In genomic region chr3:186634207-186634606, GRCh38 we compare ENCODE assay signal across 11 cellular contexts. TPM values are rescaled to one million over a fixed set of nuclear protein-coding genes. Genes with fewer than 3 reads are reported as not detected.
"Had no signal": no experiment of that assay in that cellular context is flagged by ENCODE, and none has a peak within 500 bp of the region (broad histone marks: within the 10 kb centered on the region; RNA-seq: fewer than 3 reads in every experiment).

No MANE protein-coding gene starts in this region.

RNA-seq across cellular contexts. Expression of gene FETUB, which starts 6.0 kb away (rescaled TPM):
- total RNA-seq: activated CD4-positive, alpha-beta memory T cell treated with anti-CD3 and anti-CD28 coated beads, Interleukin-2, amount 10 ng/mL, durations not matched to agents 7 days and 5 days; activated CD4-positive, alpha-beta T cell treated with anti-CD3 and anti-CD28 coated beads for 36 hours; activated CD4-positive, alpha-beta T cell treated with anti-CD3 and anti-CD28 coated beads, Interleukin-2, amount 10 ng/mL, durations not matched to agents 7 days and 5 days; activated CD8-positive, alpha-beta memory T cell treated with anti-CD3 and anti-CD28 coated beads, Interleukin-2, amount 10 ng/mL, durations not matched to agents 7 days and 5 days; activated CD8-positive, alpha-beta T cell treated with anti-CD3 and anti-CD28 coated beads, Interleukin-2, amount 10 ng/mL, durations not matched to agents 7 days and 5 days; activated naive CD8-positive, alpha-beta T cell treated with anti-CD3 and anti-CD28 coated beads, Interleukin-2, amount 10 ng/mL, durations not matched to agents 7 days and 5 days; activated T-helper 2 cell treated with anti-CD3 and anti-CD28 coated beads, Interferon-gamma antibody, Interleukin-2, Interleukin-4, amounts not matched to agents 10 μg/mL and 5 μg/mL and 100 μg/mL, durations not matched to agents 14 hours and 24 hours and 36 hours; ascending aorta; bronchial epithelial cell; cardiac muscle cell had no signal
- polyA plus RNA-seq: adipose tissue, cardiac muscle cell had no signal

RNA-seq across cellular contexts. Expression of gene AHSG, which starts 21.3 kb away (rescaled TPM):
- total RNA-seq: activated CD4-positive, alpha-beta memory T cell treated with anti-CD3 and anti-CD28 coated beads, Interleukin-2, amount 10 ng/mL, durations not matched to agents 7 days and 5 days; activated CD4-positive, alpha-beta T cell treated with anti-CD3 and anti-CD28 coated beads for 36 hours; activated CD4-positive, alpha-beta T cell treated with anti-CD3 and anti-CD28 coated beads, Interleukin-2, amount 10 ng/mL, durations not matched to agents 7 days and 5 days; activated CD8-positive, alpha-beta memory T cell treated with anti-CD3 and anti-CD28 coated beads, Interleukin-2, amount 10 ng/mL, durations not matched to agents 7 days and 5 days; activated CD8-positive, alpha-beta T cell treated with anti-CD3 and anti-CD28 coated beads, Interleukin-2, amount 10 ng/mL, durations not matched to agents 7 days and 5 days; activated naive CD8-positive, alpha-beta T cell treated with anti-CD3 and anti-CD28 coated beads, Interleukin-2, amount 10 ng/mL, durations not matched to agents 7 days and 5 days; activated T-helper 2 cell treated with anti-CD3 and anti-CD28 coated beads, Interferon-gamma antibody, Interleukin-2, Interleukin-4, amounts not matched to agents 10 μg/mL and 5 μg/mL and 100 μg/mL, durations not matched to agents 14 hours and 24 hours and 36 hours; bronchial epithelial cell; cardiac muscle cell had no signal

RNA-seq across cellular contexts. Expression of gene HRG, which starts 31.6 kb away (rescaled TPM):
- total RNA-seq: activated CD4-positive, alpha-beta memory T cell treated with anti-CD3 and anti-CD28 coated beads, Interleukin-2, amount 10 ng/mL, durations not matched to agents 7 days and 5 days; activated CD4-positive, alpha-beta T cell treated with anti-CD3 and anti-CD28 coated beads, Interleukin-2, amount 10 ng/mL, durations not matched to agents 7 days and 5 days; activated CD8-positive, alpha-beta memory T cell treated with anti-CD3 and anti-CD28 coated beads, Interleukin-2, amount 10 ng/mL, durations not matched to agents 7 days and 5 days; activated CD8-positive, alpha-beta T cell treated with anti-CD3 and anti-CD28 coated beads, Interleukin-2, amount 10 ng/mL, durations not matched to agents 7 days and 5 days; activated naive CD8-positive, alpha-beta T cell treated with anti-CD3 and anti-CD28 coated beads, Interleukin-2, amount 10 ng/mL, durations not matched to agents 7 days and 5 days; activated T-helper 2 cell treated with anti-CD3 and anti-CD28 coated beads, Interferon-gamma antibody, Interleukin-2, Interleukin-4, amounts not matched to agents 10 μg/mL and 5 μg/mL and 100 μg/mL, durations not matched to agents 14 hours and 24 hours and 36 hours; bronchial epithelial cell; cardiac muscle cell had no signal
- polyA plus RNA-seq: adipose tissue, cardiac muscle cell had no signal
